ENCODE assay signal across 12 cellular contexts in genomic region chr9:38020251-38021076, GRCh38. TPM values are rescaled to one million over a fixed set of nuclear protein-coding genes. Genes with fewer than 3 reads are reported as not detected.
DNase-seq lines count a peak whose midpoint lies in the region; ATAC-seq and TF ChIP-seq lines count a peak whose summit lies in the region.
"Had no signal": no experiment of that assay in that cellular context is flagged by ENCODE, and none has a peak within 500 bp of the region (broad histone marks: within the 10 kb centered on the region; RNA-seq: fewer than 3 reads in every experiment).

No MANE protein-coding gene starts in this region.

- H3K27me3 Mint-ChIP-seq in stimulated activated memory B cell treated with anti-CD40 and anti-IgM and Interleukin-4, amounts not matched to agents 10 μg/mL and 1 μg/mL and 100 μg/mL, for 72 hours, result peaks cover 18% of the 10 kb centered on the region
- H3K27me3 Mint-ChIP-seq: stimulated activated naive CD8-positive, alpha-beta T cell treated with anti-CD3 and anti-CD28 coated beads, Interleukin-15, Interleukin-2, amounts not matched to agents 100 ng/mL and 50 ng/mL, for 24 hours had no signal

- H3K36me3 ChIP-seq in heart left ventricle, result peaks cover 0 to 4% (median 0%) of the 10 kb centered on the region in 9 donors
- H3K36me3 ChIP-seq in Panc1 (ENCODE audit: control insufficient read depth, insufficient read depth, low read length), result peaks cover 2% of the 10 kb centered on the region; the same call in 1 of the 2 replicates
- no peaks in the 10 kb centered on the region for H3K36me3 ChIP-seq in gastroesophageal sphincter
- no peaks in the 10 kb centered on the region for H3K36me3 ChIP-seq in tibial artery

- DNase-seq in heart left ventricle (no peak), left ventricle myocardium superior (no peak), Panc1 (ENCODE audit: low read depth, low spot score) (no peak), tibial artery (no peak)
- DNase-seq: activated T-cell treated with anti-CD3 and anti-CD28 coated beads, Interleukin-2, amount 50 U/mL, for 1 hour; NCI-H1092 treated with DMSO at 0.1 percent for 48 hours; WERI-Rb-1 had no signal

- intact Hi-C loops in heart left ventricle (cut with DNase I), result loop anchor here in 1 of 10 donors (5.0 kb wide), 1 partner anchor 47 kb away; the partner anchor contains the start of gene SHB
- intact Hi-C loops in left ventricle myocardium superior (cut with micrococcal nuclease), result loop anchor here (5.0 kb wide), 1 partner anchor 42 kb away; no protein-coding TSS in a partner anchor
- intact Hi-C loops in Panc1 (cut with micrococcal nuclease; ENCODE audit: unreplicated experiment), result no loop called here
- intact Hi-C loops in tibial artery (cut with DNase I; ENCODE audit: low total_unique reads), result no loop called here

- TF ChIP-seq POLR2A in heart left ventricle (IDR thresholded peaks at IDR 0.05) (no peak), gastroesophageal sphincter (IDR thresholded peaks at IDR 0.05) (no peak)

- in situ Hi-C loops in Panc1 (cut with HindIII; ENCODE audit: low pct_unique_long_range_greater_than_20kb, low sequenced_read_pairs), result no loop called here

- H3K4me3 ChIP-seq in heart left ventricle, result no peak overlapping the region
- no peak overlapping the region; a peak in 1 of 4 replicates for H3K4me3 ChIP-seq in Panc1 (ENCODE audit: low read depth in 2 of 2, low read length in 2 of 2)
- H3K4me3 ChIP-seq in gastroesophageal sphincter, result no peak overlapping the region
- no peak overlapping the region for H3K4me3 ChIP-seq in tibial artery

- H3K9me3 ChIP-seq in heart left ventricle, result no peaks in the 10 kb centered on the region
- no peaks in the 10 kb centered on the region for H3K9me3 ChIP-seq in Panc1 (ENCODE audit: control insufficient read depth, insufficient read depth, low read depth, low read length)
- no peaks in the 10 kb centered on the region for H3K9me3 ChIP-seq in gastroesophageal sphincter
- no peaks in the 10 kb centered on the region for H3K9me3 ChIP-seq in tibial artery

- no peak overlapping the region for H3K4me3 Mint-ChIP-seq in stimulated activated memory B cell treated with anti-CD40 and anti-IgM and Interleukin-4, amounts not matched to agents 10 μg/mL and 1 μg/mL and 100 μg/mL, for 72 hours
- H3K4me3 Mint-ChIP-seq: stimulated activated naive CD8-positive, alpha-beta T cell treated with anti-CD3 and anti-CD28 coated beads, Interleukin-15, Interleukin-2, amounts not matched to agents 100 ng/mL and 50 ng/mL, for 24 hours had no signal

- 63 to 75% (median 65%) methylated on average over 10 of the region's 10 CpGs for WGBS in heart left ventricle, 4 donors
- WGBS in gastroesophageal sphincter (ENCODE audit: low coverage in 1 of 2), 2 donors, result 54 to 79% methylated on average over 6 to 10 of the region's 10 CpGs

- H3K36me3 Mint-ChIP-seq in stimulated activated memory B cell treated with anti-CD40 and anti-IgM and Interleukin-4, amounts not matched to agents 10 μg/mL and 1 μg/mL and 100 μg/mL, for 72 hours, result peaks cover 4% of the 10 kb centered on the region

- H3K4me1 Mint-ChIP-seq in stimulated activated memory B cell treated with anti-CD40 and anti-IgM and Interleukin-4, amounts not matched to agents 10 μg/mL and 1 μg/mL and 100 μg/mL, for 72 hours, result no peaks in the 10 kb centered on the region

- POLR2A ChIA-PET in Panc1 (lab: Charles Lee), result no interaction called here

- H3K27ac ChIP-seq in heart left ventricle (peak overlapping the region in 7 of 12 donors; percentile 15 to 82 (median 49)), Panc1 (ENCODE audit: low read length) (peak overlapping the region; percentile 92), gastroesophageal sphincter (peak overlapping the region in 3 of 4 donors; percentile 64 to 79 (median 76)), tibial artery (peak overlapping the region; percentile 4 to 44)
- H3K27ac ChIP-seq: WERI-Rb-1 had no signal

- TF ChIP-seq EP300 in gastroesophageal sphincter (IDR thresholded peaks at IDR 0.05), result no peak

- H3K9me3 Mint-ChIP-seq in stimulated activated memory B cell treated with anti-CD40 and anti-IgM and Interleukin-4, amounts not matched to agents 10 μg/mL and 1 μg/mL and 100 μg/mL, for 72 hours, result no peaks in the 10 kb centered on the region
- H3K9me3 Mint-ChIP-seq: stimulated activated naive CD8-positive, alpha-beta T cell treated with anti-CD3 and anti-CD28 coated beads, Interleukin-15, Interleukin-2, amounts not matched to agents 100 ng/mL and 50 ng/mL, for 24 hours had no signal

- CTCF ChIA-PET in Panc1 (lab: Charles Lee), result no interaction called here

- no peak for TF ChIP-seq CTCF in heart left ventricle (IDR thresholded peaks at IDR 0.05)
- no peak for TF ChIP-seq CTCF in Panc1 (IDR thresholded peaks at IDR 0.05)
- peak in 1 of 4 experiments; percentile 16 for TF ChIP-seq CTCF in gastroesophageal sphincter (IDR thresholded peaks at IDR 0.05)
- no peak for TF ChIP-seq CTCF in tibial artery (IDR thresholded peaks at IDR 0.05)

- H3K27me3 ChIP-seq in heart left ventricle (no peaks in the 10 kb centered on the region), Panc1 (ENCODE audit: control insufficient read depth, insufficient read depth, low read length) (no peaks in the 10 kb centered on the region), gastroesophageal sphincter (no peaks in the 10 kb centered on the region), tibial artery (no peaks in the 10 kb centered on the region)

- ATAC-seq in heart left ventricle (no peak), left ventricle myocardium superior (no peak), Panc1 (no peak), gastroesophageal sphincter (no peak), HG03432 (IDR thresholded peaks at IDR 0.05; ENCODE audit: unreplicated experiment) (no peak), HG02970 (IDR thresholded peaks at IDR 0.05; ENCODE audit: low FRiP score, unreplicated experiment) (no peak)
- no peak for ATAC-seq in stimulated activated memory B cell treated with anti-CD40 and anti-IgM and Interleukin-4, amounts not matched to agents 10 μg/mL and 1 μg/mL and 100 μg/mL, for 72 hours

- H3K4me1 ChIP-seq in heart left ventricle (peaks cover 11 to 89% (median 73%) of the 10 kb centered on the region in 12 donors), Panc1 (ENCODE audit: control insufficient read depth, insufficient read depth, low read length) (peaks cover 100% of the 10 kb centered on the region), gastroesophageal sphincter (peaks cover 5 to 87% (median 77%) of the 10 kb centered on the region in 3 donors), tibial artery (peaks cover 0 to 85% (median 76%) of the 10 kb centered on the region in 4 donors)

- no peak overlapping the region for H3K27ac Mint-ChIP-seq in stimulated activated memory B cell treated with anti-CD40 and anti-IgM and Interleukin-4, amounts not matched to agents 10 μg/mL and 1 μg/mL and 100 μg/mL, for 72 hours
- H3K27ac Mint-ChIP-seq: stimulated activated naive CD8-positive, alpha-beta T cell treated with anti-CD3 and anti-CD28 coated beads, Interleukin-15, Interleukin-2, amounts not matched to agents 100 ng/mL and 50 ng/mL, for 24 hours had no signal

- BruUV-seq in Panc1 (replicated peaks; lab: Mats Ljungman, UMichigan), result no TSS peak

RNA-seq across cellular contexts. Expression of gene SHB, which starts 48.6 kb away (rescaled TPM):
- total RNA-seq in heart left ventricle (10 to 100 TPM; 10.7 to 31.4 (median 21.4) TPM), left ventricle myocardium superior (15.9 TPM), Panc1 (2021; ENCODE audit: unreplicated experiment) (59.9 TPM), gastroesophageal sphincter (10 to 100 TPM in 3 of 4 donors, 1 to 10 TPM in 1; 9.7 to 17.5 (median 14.2) TPM)
- 10 to 100 TPM in 1 of 2 donors, 1 to 10 TPM in 1; 7.8 to 23.2 TPM for polyA plus RNA-seq in heart left ventricle
- 63.1 TPM for polyA plus RNA-seq in Panc1 (2012; ENCODE audit: insufficient read length)

Comparison
In these comparisons a context has a peak if more than half of its experiments do, and no peak if none do; other contexts are left out.
1. H3K27ac ChIP-seq: peak in every context shown above with its lines; median percentile 92 in Panc1; 76 in gastroesophageal sphincter; 49 in heart left ventricle; 24 in tibial artery.